11 cellular contexts compared by ENCODE assay signal in the genomic region with DNA sequence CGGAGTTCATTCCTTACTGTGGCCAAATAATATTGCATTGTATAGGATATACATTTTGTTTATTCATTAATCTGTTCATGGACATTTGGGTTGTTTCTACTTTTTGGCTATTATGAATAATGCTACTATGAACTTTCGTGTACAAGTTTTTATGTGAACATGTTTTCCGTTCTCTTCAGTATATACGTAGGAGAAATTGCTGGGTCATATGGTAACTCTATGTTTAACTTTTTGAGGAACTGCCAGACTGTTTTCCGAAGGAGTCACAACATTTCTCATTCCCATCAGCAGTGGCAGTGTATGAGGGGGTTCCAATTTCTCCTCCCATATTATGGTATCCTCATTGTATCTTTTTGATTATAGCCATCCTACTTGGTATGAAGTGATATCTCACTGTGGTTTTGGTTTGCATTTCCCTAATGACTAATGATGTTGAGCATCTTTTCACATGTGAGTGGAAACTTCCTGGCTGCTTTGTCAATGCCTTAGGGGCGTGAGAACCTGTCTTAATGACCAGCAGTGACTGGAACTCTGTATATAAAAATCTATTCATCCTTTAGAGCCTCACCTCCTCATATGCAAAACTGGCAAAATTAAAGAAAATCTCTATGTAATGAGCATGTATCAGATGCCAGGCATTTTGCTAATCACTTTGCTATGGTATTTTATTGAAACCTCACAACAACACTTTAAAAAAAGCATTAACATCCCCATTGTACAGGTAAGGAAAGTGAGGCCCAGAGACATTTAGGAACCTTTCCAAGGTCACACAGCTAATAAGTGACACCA. TPM values are rescaled to one million over a fixed set of nuclear protein-coding genes. Genes with fewer than 3 reads are reported as not detected.
DNase-seq lines count a peak whose midpoint lies in the region; ATAC-seq and TF ChIP-seq lines count a peak whose summit lies in the region.
"Had no signal": no experiment of that assay in that cellular context is flagged by ENCODE, and none has a peak within 500 bp of the region (broad histone marks: within the 10 kb centered on the region; RNA-seq: fewer than 3 reads in every experiment).

No MANE protein-coding gene starts in this region.

- no peaks in the 10 kb centered on the region for H3K27me3 ChIP-seq in Peyer's patch
- no peaks in the 10 kb centered on the region for H3K27me3 ChIP-seq in duodenal mucosa (ENCODE audit: control insufficient read depth in 1 of 2, insufficient read depth in 2 of 2, low read length in 2 of 2)
- no peaks in the 10 kb centered on the region for H3K27me3 ChIP-seq in spleen (replicated peaks in 1 of 7)
- no peaks in the 10 kb centered on the region for H3K27me3 ChIP-seq in aorta (ENCODE audit: control insufficient read depth in 1 of 2, insufficient read depth in 2 of 2, low read length in 1 of 2)

- 35 to 53% (median 45%) methylated on average over 6 of the region's 6 CpGs for WGBS in spleen, 5 donors
- WGBS in aorta, 2 donors = 90 to 91% methylated on average over 6 of the region's 6 CpGs

- ATAC-seq in aorta (ENCODE audit: low FRiP score) = no peak

- TF ChIP-seq POLR2A in Peyer's patch (IDR thresholded peaks at IDR 0.05) = no peak
- TF ChIP-seq POLR2A in spleen (IDR thresholded peaks at IDR 0.05) = no peak

- intact Hi-C loops in spleen (cut with DNase I; ENCODE audit: low total_unique reads) (no loop called here), aorta (cut with DNase I) (no loop called here)

- H3K9me3 ChIP-seq in Peyer's patch = no peaks in the 10 kb centered on the region
- H3K9me3 ChIP-seq in duodenal mucosa (ENCODE audit: control insufficient read depth in 1 of 2, low read length in 2 of 2) = no peaks in the 10 kb centered on the region
- no peaks in the 10 kb centered on the region for H3K9me3 ChIP-seq in spleen
- H3K9me3 ChIP-seq in aorta (ENCODE audit: control insufficient read depth, low read length) = no peaks in the 10 kb centered on the region

- H3K9ac ChIP-seq in duodenal mucosa (ENCODE audit: low read depth in 1 of 2, low read length in 2 of 2) = no peak overlapping the region

- peak; percentile 23 to 30 for DNase-seq in activated CD4-positive, alpha-beta T cell treated with anti-CD3 and anti-CD28 coated beads for 4 hours
- no peak for DNase-seq in activated CD4-positive, alpha-beta T cell treated with anti-CD3 and anti-CD28 coated beads, Interleukin-2, amount 50 U/mL, for 1 hour
- DNase-seq in Peyer's patch = no peak
- no peak for DNase-seq in spleen
- DNase-seq in aorta = no peak
- no peak for DNase-seq in effector CD8-positive, alpha-beta T cell (lab: John Stamatoyannopoulos, UW)
- DNase-seq in amygdala (lab: John Stamatoyannopoulos, UW) = no peak
- DNase-seq: H7, NCI-H345 had no signal

- no peaks in the 10 kb centered on the region for H3K36me3 ChIP-seq in Peyer's patch
- H3K36me3 ChIP-seq in duodenal mucosa (ENCODE audit: control insufficient read depth in 1 of 2, insufficient read depth in 2 of 2, low read length in 2 of 2) = no peaks in the 10 kb centered on the region
- H3K36me3 ChIP-seq in spleen = no peaks in the 10 kb centered on the region
- no peaks in the 10 kb centered on the region for H3K36me3 ChIP-seq in aorta (ENCODE audit: control insufficient read depth in 1 of 2, insufficient read depth in 2 of 2, low read length in 1 of 2)

- H3K4me3 ChIP-seq in Peyer's patch (peak overlapping the region in 1 of 4 donors; percentile 19), duodenal mucosa (ENCODE audit: low read depth in 1 of 2, low read length in 2 of 2) (no peak overlapping the region), spleen (peak overlapping the region in 3 of 8 donors; percentile 11 to 47 (median 17)), aorta (ENCODE audit: low read length in 2 of 2) (no peak overlapping the region)

- TF ChIP-seq CTCF in Peyer's patch (IDR thresholded peaks at IDR 0.05) (no peak), spleen (IDR thresholded peaks at IDR 0.05 in 8 of 11, conservative IDR thresholded peaks at IDR 0.05 in 3 of 11) (no peak)

- H3K27ac ChIP-seq in Peyer's patch = peak overlapping the region in 3 of 4 donors; percentile 55 to 76 (median 75)
- H3K27ac ChIP-seq in duodenal mucosa (ENCODE audit: low read depth, low read length) = peak overlapping the region; percentile 22
- peak overlapping the region; percentile 48 to 92 (median 89) for H3K27ac ChIP-seq in spleen
- H3K27ac ChIP-seq in aorta (ENCODE audit: low read depth in 1 of 2, low read length in 2 of 2) = no peak overlapping the region
- H3K27ac ChIP-seq: C4-2B had no signal

- H3K4me1 ChIP-seq in Peyer's patch (peaks cover 0 to 25% (median 18%) of the 10 kb centered on the region in 4 donors), duodenal mucosa (ENCODE audit: control insufficient read depth in 1 of 2, insufficient read depth in 2 of 2, low read length in 2 of 2) (peaks cover 0 to 30% of the 10 kb centered on the region in 2 donors), spleen (peaks cover 37 to 88% (median 64%) of the 10 kb centered on the region in 6 donors), aorta (ENCODE audit: control insufficient read depth in 1 of 2, insufficient read depth in 2 of 2, low read length in 2 of 2) (no peaks in the 10 kb centered on the region)

RNA-seq across cellular contexts. Expression of a gene that starts 47.8 kb away (rescaled TPM):
- 10 to 100 TPM; 11.6 to 14.4 (median 13.5) TPM for total RNA-seq in Peyer's patch
- 10 to 100 TPM; 33.5 to 60.8 (median 55.8) TPM for total RNA-seq in spleen
- 10 to 100 TPM in 2 of 3 donors, 1 to 10 TPM in 1; 8.9 to 12.8 (median 10.1) TPM for polyA plus RNA-seq in spleen
- total RNA-seq in aorta = 100 to 1,000 TPM; 101 to 156 TPM
- 10 to 100 TPM; 21.9 to 24.3 TPM for polyA plus RNA-seq in aorta

Comparison
In these comparisons a context has a peak if more than half of its experiments do, and no peak if none do; other contexts are left out.
1. DNase-seq: peak in activated CD4-positive, alpha-beta T cell treated with anti-CD3 and anti-CD28 coated beads for 4 hours (2 of 2); none in activated CD4-positive, alpha-beta T cell treated with anti-CD3 and anti-CD28 coated beads, Interleukin-2, amount 50 U/mL, for 1 hour (single experiment), Peyer's patch (0 of 3), spleen (single experiment), aorta (0 of 2), effector CD8-positive, alpha-beta T cell (single experiment) and amygdala (0 of 56).
2. H3K27ac ChIP-seq: peak in Peyer's patch (3 of 4), duodenal mucosa (single experiment) and spleen (8 of 8); none in aorta (0 of 2).